ENCODE assay signal across 9 cellular contexts in the genomic region with DNA sequence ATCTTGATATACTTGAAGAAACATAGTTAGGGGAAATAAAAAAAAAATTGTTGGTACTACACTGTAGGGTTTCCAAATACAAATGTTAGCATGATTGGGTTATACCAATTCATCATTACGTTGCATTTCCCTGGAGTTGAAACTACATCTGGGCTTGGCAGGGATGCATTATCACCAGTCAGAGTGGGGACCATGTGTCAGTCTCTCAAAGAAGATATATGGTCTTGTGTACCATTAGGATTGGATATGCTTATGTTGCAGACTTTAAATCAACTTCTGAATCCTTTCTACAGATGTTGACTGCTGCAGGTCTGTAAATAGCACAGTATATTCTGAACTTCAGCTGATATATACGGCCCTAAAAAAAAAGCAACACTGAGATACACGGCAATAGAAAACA.
"Had no signal": no experiment of that assay in that cellular context is flagged by ENCODE, and none has a peak within 500 bp of the region (broad histone marks: within the 10 kb centered on the region; RNA-seq: fewer than 3 reads in every experiment).

No MANE protein-coding gene starts in this region.

- DNase-seq: H9, HCEC 1CT, HFFc6, IMR-90, KBM-7 had no signal

- H3K9me3 Mint-ChIP-seq: GM23338, H9, HFFc6 had no signal

- H3K4me1 Mint-ChIP-seq: GM23338, H9 had no signal

- H3K27ac Mint-ChIP-seq: GM23338, H9, HFFc6 had no signal

- H3K4me3 Mint-ChIP-seq: GM23338, H9, HFFc6 had no signal

- ATAC-seq: GM23338, HepG2 had no signal

- FAIRE-seq: H1, H54, HepG2 had no signal
